In the genomic region with DNA sequence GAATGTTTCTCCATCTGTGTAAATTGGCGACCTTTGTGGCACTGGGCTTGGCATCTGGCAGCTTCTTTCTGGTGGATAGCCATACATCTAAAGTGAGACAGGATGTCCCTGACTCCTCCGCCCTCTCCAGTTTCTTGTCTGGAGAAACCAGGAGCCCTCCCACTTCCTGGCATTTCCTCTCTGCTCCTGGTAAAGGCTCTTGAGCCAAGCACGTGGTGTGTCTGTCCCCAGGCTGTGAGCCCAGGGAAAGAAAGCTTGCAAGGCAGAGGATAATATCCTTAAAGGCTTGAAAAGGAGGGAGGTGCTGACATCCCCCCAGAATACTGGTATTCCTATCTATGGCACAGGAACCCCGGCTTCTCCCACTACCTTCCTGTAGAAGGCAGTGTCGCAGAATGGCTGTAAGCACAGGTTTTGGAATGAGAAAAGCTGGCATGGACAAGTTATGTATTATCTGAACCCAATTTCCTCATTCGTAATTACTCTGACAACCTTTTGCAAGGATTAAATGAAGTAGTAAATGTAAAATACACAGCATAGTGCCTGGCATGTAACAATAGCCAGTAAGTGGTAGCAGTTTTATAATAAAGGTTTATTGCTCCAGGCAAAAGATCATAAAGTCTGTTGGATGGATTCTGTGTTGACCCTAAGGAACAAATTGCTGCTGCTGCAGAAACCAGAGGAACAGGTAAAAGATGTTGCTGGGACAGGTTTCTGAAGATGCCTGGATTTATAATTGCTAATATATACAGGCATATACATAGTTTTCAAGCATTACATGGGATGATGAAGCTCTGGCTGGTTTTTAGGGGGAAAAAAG, we compare ENCODE assay signal across 9 cellular contexts. TPM values are rescaled to one million over a fixed set of nuclear protein-coding genes. Genes with fewer than 3 reads are reported as not detected.
A peak's percentile ranks its signal among the peaks of the same experiment; 100 is the strongest.
DNase-seq lines count a peak whose midpoint lies in the region; ATAC-seq and TF ChIP-seq lines count a peak whose summit lies in the region.
"Had no signal": no experiment of that assay in that cellular context is flagged by ENCODE, and none has a peak within 500 bp of the region (broad histone marks: within the 10 kb centered on the region; RNA-seq: fewer than 3 reads in every experiment).

No MANE protein-coding gene starts in this region.

- intact Hi-C loops in left lung (cut with DNase I) (no loop called here), tibial artery (cut with DNase I; ENCODE audit: low total_unique reads) (no loop called here)

- H3K4me3 ChIP-seq in left lung (no peak overlapping the region), tibial artery (no peak overlapping the region)

- H3K9me3 ChIP-seq in left lung (no peaks in the 10 kb centered on the region), tibial artery (no peaks in the 10 kb centered on the region)

- H3K36me3 ChIP-seq in left lung, result no peaks in the 10 kb centered on the region
- H3K36me3 ChIP-seq in tibial artery, result no peaks in the 10 kb centered on the region

- TF ChIP-seq CTCF in left lung (IDR thresholded peaks at IDR 0.05), result no peak
- no peak for TF ChIP-seq CTCF in tibial artery (IDR thresholded peaks at IDR 0.05)

- H3K4me1 ChIP-seq in left lung (peaks cover 13 to 27% of the 10 kb centered on the region in 2 donors), tibial artery (peaks cover 0 to 37% (median 23%) of the 10 kb centered on the region in 4 donors)

- H3K27me3 ChIP-seq in left lung (no peaks in the 10 kb centered on the region), tibial artery (no peaks in the 10 kb centered on the region)

- DNase-seq in HT-29 (ENCODE audit: low spot score), result peak; percentile 66
- DNase-seq in dermis blood vessel endothelial cell, result peak; percentile 90
- DNase-seq in left lung, result peak in 1 of 2 donors; percentile 68
- DNase-seq in tibial artery, result peak; percentile 79 to 90
- DNase-seq in SKM-1 (lab: John Stamatoyannopoulos, UW; ENCODE audit: unreplicated experiment), result no peak
- no peak for DNase-seq in GDM1 (lab: John Stamatoyannopoulos, UW)

- peak overlapping the region; percentile 75 to 76 for H3K27ac ChIP-seq in left lung
- peak overlapping the region; percentile 37 to 62 for H3K27ac ChIP-seq in tibial artery

- peak; percentile 80 for ATAC-seq in left lung
- no peak for ATAC-seq in HG02938 (IDR thresholded peaks at IDR 0.05; ENCODE audit: unreplicated experiment)
- ATAC-seq in HG03135 (IDR thresholded peaks at IDR 0.05; ENCODE audit: unreplicated experiment), result no peak

RNA-seq across cellular contexts. Expression of gene ACSL5, which starts 11.8 kb away (rescaled TPM):
- 122 and 133 TPM in 2 replicates for total RNA-seq in HT-29 (2014; rRNA removed; shearing (Covaris generic))
- total RNA-seq in dermis blood vessel endothelial cell (64.2 and 66.1 TPM in 2 replicates), left lung (10 to 100 TPM; 68.0 to 82.5 TPM)
- total RNA-seq: NCI-H460 had no signal

Comparison
In these comparisons a context has a peak if more than half of its experiments do, and no peak if none do; other contexts are left out.
1. DNase-seq: peak in HT-29 (single experiment), dermis blood vessel endothelial cell (single experiment) and tibial artery (2 of 2); none in SKM-1 (single experiment) and GDM1 (single experiment).